ENCODE assay signal across 20 cellular contexts in the genomic region with DNA sequence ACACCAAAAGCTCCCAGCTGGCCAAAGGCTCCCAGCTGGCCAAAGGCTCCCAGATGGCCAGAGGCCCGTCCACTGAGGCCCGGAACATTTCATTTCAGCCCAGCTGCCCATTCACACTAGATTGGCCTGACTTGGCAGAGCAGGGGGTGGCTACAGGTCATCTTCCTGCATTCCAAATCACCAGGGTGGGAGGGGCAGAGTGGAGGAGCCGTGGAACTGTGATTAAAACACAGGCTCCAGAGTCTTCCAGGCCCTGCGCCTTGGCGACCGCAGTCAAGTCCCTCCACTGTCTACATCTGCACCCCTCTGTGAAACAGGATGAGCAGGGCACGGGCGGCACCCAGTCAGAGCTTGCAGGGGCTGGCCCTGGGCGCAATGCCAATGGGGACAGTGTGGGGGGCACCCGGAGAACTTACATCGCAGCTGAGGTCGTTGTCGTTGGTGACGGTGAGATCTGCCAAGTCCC. TPM values are rescaled to one million over a fixed set of nuclear protein-coding genes. Genes with fewer than 3 reads are reported as not detected.
DNase-seq lines count a peak whose midpoint lies in the region; ATAC-seq and TF ChIP-seq lines count a peak whose summit lies in the region.
"Had no signal": no experiment of that assay in that cellular context is flagged by ENCODE, and none has a peak within 500 bp of the region (broad histone marks: within the 10 kb centered on the region; RNA-seq: fewer than 3 reads in every experiment).

No MANE protein-coding gene starts in this region.

- no peak overlapping the region for H3K9ac ChIP-seq in endodermal cell (ENCODE audit: extremely low read depth, low read length, poor library complexity, severe bottlenecking)

- WGBS in heart right ventricle, 2 donors = 56 to 60% methylated on average over 14 of the region's 14 CpGs
- WGBS in endodermal cell (ENCODE audit: insufficient coverage in 1 of 2, insufficient read length in 1 of 2), 2 experiments = 94 to 98% methylated on average over 5 to 14 of the region's 14 CpGs

- intact Hi-C loops in heart right ventricle (cut with DNase I) = no loop called here
- intact Hi-C loops in left cardiac atrium (cut with DNase I) = no loop called here

- H3K27ac ChIP-seq in heart right ventricle (peak overlapping the region in 7 of 10 donors; percentile 69 to 84 (median 78)), endodermal cell (ENCODE audit: low read depth, low read length) (peak overlapping the region; percentile 32)
- H3K27ac ChIP-seq: colonic mucosa, tibial artery had no signal

- H3K4me1 ChIP-seq in heart right ventricle (peaks cover 9 to 61% (median 32%) of the 10 kb centered on the region in 9 donors), endodermal cell (ENCODE audit: control insufficient read depth, insufficient read depth, low read length) (no peaks in the 10 kb centered on the region)
- H3K4me1 ChIP-seq: colonic mucosa had no signal

- H3K36me3 ChIP-seq in heart right ventricle (peaks cover 6 to 100% (median 87%) of the 10 kb centered on the region in 9 donors), endodermal cell (ENCODE audit: control insufficient read depth, insufficient read depth, low read length) (peaks cover 71% of the 10 kb centered on the region)

- no peaks in the 10 kb centered on the region for H3K4me1 Mint-ChIP-seq in endodermal cell
- peaks cover 32% of the 10 kb centered on the region for H3K4me1 Mint-ChIP-seq in nephron

- H3K4me3 Mint-ChIP-seq in endodermal cell (no peak overlapping the region), nephron (no peak overlapping the region)
- H3K4me3 Mint-ChIP-seq: activated CD4-positive, alpha-beta T cell treated with anti-CD3 and anti-CD28 coated beads, Interleukin-2, amount 10 ng/mL, durations not matched to agents 24 days and 14 days; CD4-positive, alpha-beta T cell; stimulated activated effector memory CD8-positive, alpha-beta T cell treated with anti-CD3 and anti-CD28 coated beads, Interleukin-12 subunit alpha, Interleukin-12 subunit beta, amount 100 ng/mL, for 72 hours had no signal

- H3K27ac Mint-ChIP-seq in endodermal cell (peak overlapping the region; percentile 52), nephron (peak overlapping the region in 2 of 3 experiments; percentile 76 to 90)
- H3K27ac Mint-ChIP-seq: activated CD4-positive, alpha-beta T cell treated with anti-CD3 and anti-CD28 coated beads, Interleukin-2, amount 10 ng/mL, durations not matched to agents 24 days and 14 days; CD4-positive, alpha-beta T cell; stimulated activated effector memory CD8-positive, alpha-beta T cell treated with anti-CD3 and anti-CD28 coated beads, Interleukin-12 subunit alpha, Interleukin-12 subunit beta, amount 100 ng/mL, for 72 hours had no signal

- TF ChIP-seq CTCF in heart right ventricle (IDR thresholded peaks at IDR 0.05) (no peak), endodermal cell (conservative IDR thresholded peaks at IDR 0.05) (no peak), nephron (IDR thresholded peaks at IDR 0.05; ENCODE audit: unreplicated experiment in 3 of 3) (no peak)

- H3K9me3 ChIP-seq in heart right ventricle (no peaks in the 10 kb centered on the region), endodermal cell (ENCODE audit: control insufficient read depth, low read length) (no peaks in the 10 kb centered on the region)
- H3K9me3 ChIP-seq: colonic mucosa, tibial artery had no signal

- no peaks in the 10 kb centered on the region for H3K27me3 Mint-ChIP-seq in endodermal cell (ENCODE audit: insufficient read depth)
- H3K27me3 Mint-ChIP-seq in nephron (ENCODE audit: low read depth) = no peaks in the 10 kb centered on the region
- H3K27me3 Mint-ChIP-seq: activated CD4-positive, alpha-beta T cell treated with anti-CD3 and anti-CD28 coated beads, Interleukin-2, amount 10 ng/mL, durations not matched to agents 24 days and 14 days; CD4-positive, alpha-beta T cell had no signal

- no peaks in the 10 kb centered on the region for H3K27me3 ChIP-seq in heart right ventricle
- no peaks in the 10 kb centered on the region for H3K27me3 ChIP-seq in endodermal cell (ENCODE audit: control insufficient read depth, insufficient read depth, low read length, poor library complexity, severe bottlenecking)
- H3K27me3 ChIP-seq: colonic mucosa, tibial artery had no signal

- H3K36me3 Mint-ChIP-seq in endodermal cell (ENCODE audit: low read depth) = peaks cover 65% of the 10 kb centered on the region
- H3K36me3 Mint-ChIP-seq in nephron (ENCODE audit: low read depth) = peaks cover 55% of the 10 kb centered on the region

- no peaks in the 10 kb centered on the region for H3K9me3 Mint-ChIP-seq in endodermal cell
- no peaks in the 10 kb centered on the region for H3K9me3 Mint-ChIP-seq in nephron
- H3K9me3 Mint-ChIP-seq: activated CD4-positive, alpha-beta T cell treated with anti-CD3 and anti-CD28 coated beads, Interleukin-2, amount 10 ng/mL, durations not matched to agents 24 days and 14 days; CD4-positive, alpha-beta T cell; stimulated activated effector memory CD8-positive, alpha-beta T cell treated with anti-CD3 and anti-CD28 coated beads, Interleukin-12 subunit alpha, Interleukin-12 subunit beta, amount 100 ng/mL, for 72 hours had no signal

- ATAC-seq in heart right ventricle (no peak), left cardiac atrium (no peak)
- ATAC-seq: PC-3; stimulated activated effector memory CD8-positive, alpha-beta T cell treated with anti-CD3 and anti-CD28 coated beads, Interleukin-12 subunit alpha, Interleukin-12 subunit beta, amount 100 ng/mL, for 72 hours had no signal

- DNase-seq in heart right ventricle (no peak), left cardiac atrium (no peak), endodermal cell (no peak), inferior parietal cortex (ENCODE audit: extremely low spot score) (no peak), HuH-7.5 (ENCODE audit: low spot score) (no peak), iPS-NIHi11 (ENCODE audit: low spot score) (no peak), NCI-H2171 (lab: John Stamatoyannopoulos, UW) (no peak)
- DNase-seq: activated CD4-positive, alpha-beta T cell treated with anti-CD3 and anti-CD28 coated beads, Interleukin-2, amount 10 ng/mL, durations not matched to agents 24 days and 14 days; activated naive CD4-positive, alpha-beta T cell; aorta; CD4-positive, alpha-beta T cell; colonic mucosa; DND-41; NCI-H1436 treated with DMSO at 0.1 percent for 48 hours; NCI-H774; PC-3; T-helper 9 cell; tibial artery had no signal

- peak overlapping the region in 3 of 10 donors; percentile 20 to 31 (median 20) for H3K4me3 ChIP-seq in heart right ventricle
- H3K4me3 ChIP-seq in endodermal cell (ENCODE audit: low read length) = no peak overlapping the region
- H3K4me3 ChIP-seq: colonic mucosa, tibial artery had no signal

RNA-seq across cellular contexts. Expression of gene PRKD2, which starts 10.2 kb away (rescaled TPM):
- 10 to 100 TPM; 11.7 to 22.7 (median 12.4) TPM for total RNA-seq in heart right ventricle
- 10 to 100 TPM; 15.9 to 19.5 TPM for polyA plus RNA-seq in heart right ventricle
- 10 to 100 TPM; 14.9 to 18.0 TPM for total RNA-seq in left cardiac atrium
- 10 to 100 TPM; 80.5 to 90.8 TPM for total RNA-seq in endodermal cell
- polyA plus RNA-seq in endodermal cell (2013, experiment 1 of 2) = 29.2 TPM
- polyA plus RNA-seq in endodermal cell (2013, experiment 2 of 2) = 30.6 TPM

RNA-seq across cellular contexts. Expression of gene FKRP, which starts 18.8 kb away (rescaled TPM):
- total RNA-seq in heart right ventricle = 10 to 100 TPM; 14.6 to 22.8 (median 19.7) TPM
- polyA plus RNA-seq in heart right ventricle = 10 to 100 TPM; 13.0 to 20.3 TPM
- 10 to 100 TPM; 12.4 to 17.3 TPM for total RNA-seq in left cardiac atrium
- 10 to 100 TPM; 19.8 to 33.7 TPM for total RNA-seq in endodermal cell
- polyA plus RNA-seq in endodermal cell (2013, experiment 1 of 2) = 28.9 TPM
- polyA plus RNA-seq in endodermal cell (2013, experiment 2 of 2) = 25.7 TPM

RNA-seq across cellular contexts. Expression of gene STRN4, which starts 19.2 kb away (rescaled TPM):
- total RNA-seq in heart right ventricle = 10 to 100 TPM; 43.3 to 56.1 (median 50.0) TPM
- 10 to 100 TPM; 50.4 to 63.3 TPM for polyA plus RNA-seq in heart right ventricle
- 10 to 100 TPM; 37.2 to 61.9 TPM for total RNA-seq in left cardiac atrium
- 100 to 1,000 TPM; 142 to 155 TPM for total RNA-seq in endodermal cell
- 94.4 TPM for polyA plus RNA-seq in endodermal cell (2013, experiment 1 of 2)
- polyA plus RNA-seq in endodermal cell (2013, experiment 2 of 2) = 83.3 TPM
